ENCODE assay signal across 19 cellular contexts in genomic region chr21:9750341-9751086, GRCh38.
A peak's percentile ranks its signal among the peaks of the same experiment; 100 is the strongest.
DNase-seq lines count a peak whose midpoint lies in the region; ATAC-seq and TF ChIP-seq lines count a peak whose summit lies in the region.
"Had no signal": no experiment of that assay in that cellular context is flagged by ENCODE, and none has a peak within 500 bp of the region (broad histone marks: within the 10 kb centered on the region; RNA-seq: fewer than 3 reads in every experiment).

No MANE protein-coding gene starts in this region.

- no peak for TF ChIP-seq CTCF in endodermal cell (conservative IDR thresholded peaks at IDR 0.05)

- H3K4me3 ChIP-seq in HUES48 (ENCODE audit: low read depth, low read length) (peak overlapping the region; percentile 22; the same call in 1 of the 2 replicates), endodermal cell (ENCODE audit: low read length) (peak overlapping the region; percentile 56)
- H3K4me3 ChIP-seq: GM12878, SJSA1 had no signal

- CTCF ChIA-PET in T-cell (lab: Charles Lee) = no interaction called here

- H3K27ac Mint-ChIP-seq in endodermal cell (no peak overlapping the region), T-cell (no peak overlapping the region)
- H3K27ac Mint-ChIP-seq in stimulated activated effector memory CD8-positive, alpha-beta T cell treated with anti-CD3 and anti-CD28 coated beads, Interleukin-12 subunit alpha, Interleukin-12 subunit beta, amount 100 ng/mL, for 72 hours = no peak overlapping the region
- H3K27ac Mint-ChIP-seq: CD4-positive, alpha-beta T cell had no signal

- H3K27me3 Mint-ChIP-seq in endodermal cell (ENCODE audit: insufficient read depth) = no peaks in the 10 kb centered on the region
- H3K27me3 Mint-ChIP-seq in T-cell = no peaks in the 10 kb centered on the region
- H3K27me3 Mint-ChIP-seq: CD4-positive, alpha-beta T cell had no signal

- peaks cover 96% of the 10 kb centered on the region for H3K9me3 ChIP-seq in HUES48 (ENCODE audit: control insufficient read depth, insufficient read depth, low read length)
- H3K9me3 ChIP-seq in endodermal cell (ENCODE audit: control insufficient read depth, low read length) = peaks cover 92% of the 10 kb centered on the region
- H3K9me3 ChIP-seq: BE2C, SJSA1 had no signal

- peak; percentile 5 for ATAC-seq in stimulated activated effector memory CD8-positive, alpha-beta T cell treated with anti-CD3 and anti-CD28 coated beads, Interleukin-12 subunit alpha, Interleukin-12 subunit beta, amount 100 ng/mL, for 72 hours
- no peak for ATAC-seq in T-cell (replicated peaks in 1 of 4)
- ATAC-seq in HG03025 (IDR thresholded peaks at IDR 0.05; ENCODE audit: low FRiP score, unreplicated experiment) = no peak
- ATAC-seq: GM12878, Panc1 had no signal

- H3K4me1 Mint-ChIP-seq in endodermal cell (no peaks in the 10 kb centered on the region), T-cell (no peaks in the 10 kb centered on the region)
- no peaks in the 10 kb centered on the region for H3K4me1 Mint-ChIP-seq in stimulated activated effector memory CD8-positive, alpha-beta T cell treated with anti-CD3 and anti-CD28 coated beads, Interleukin-12 subunit alpha, Interleukin-12 subunit beta, amount 100 ng/mL, for 72 hours

- H3K27ac ChIP-seq in HUES48 (ENCODE audit: low read depth, low read length) (no peak overlapping the region), endodermal cell (ENCODE audit: low read depth, low read length) (no peak overlapping the region)
- H3K27ac ChIP-seq: SJSA1 had no signal

- H3K9ac ChIP-seq in HUES48 (ENCODE audit: low read depth, low read length) = no peak overlapping the region
- H3K9ac ChIP-seq in endodermal cell (ENCODE audit: extremely low read depth, low read length, poor library complexity, severe bottlenecking) = no peak overlapping the region

- H3K36me3 ChIP-seq in HUES48 (ENCODE audit: control insufficient read depth, insufficient read depth, low read length) = no peaks in the 10 kb centered on the region
- H3K36me3 ChIP-seq in endodermal cell (ENCODE audit: control insufficient read depth, insufficient read depth, low read length) = no peaks in the 10 kb centered on the region
- H3K36me3 ChIP-seq: BE2C, SJSA1 had no signal

- H3K4me1 ChIP-seq in HUES48 (ENCODE audit: control insufficient read depth, insufficient read depth, low read length) (no peaks in the 10 kb centered on the region), endodermal cell (ENCODE audit: control insufficient read depth, insufficient read depth, low read length) (no peaks in the 10 kb centered on the region)
- H3K4me1 ChIP-seq: BE2C, SJSA1 had no signal

- H3K4me3 Mint-ChIP-seq in endodermal cell = no peak overlapping the region
- H3K4me3 Mint-ChIP-seq in stimulated activated effector memory CD8-positive, alpha-beta T cell treated with anti-CD3 and anti-CD28 coated beads, Interleukin-12 subunit alpha, Interleukin-12 subunit beta, amount 100 ng/mL, for 72 hours = no peak overlapping the region
- H3K4me3 Mint-ChIP-seq in T-cell = no peak overlapping the region
- H3K4me3 Mint-ChIP-seq: CD4-positive, alpha-beta T cell had no signal

- H3K27me3 ChIP-seq in HUES48 (ENCODE audit: control insufficient read depth, insufficient read depth, low read length) = no peaks in the 10 kb centered on the region
- no peaks in the 10 kb centered on the region for H3K27me3 ChIP-seq in endodermal cell (ENCODE audit: control insufficient read depth, insufficient read depth, low read length, poor library complexity, severe bottlenecking)
- H3K27me3 ChIP-seq: BE2C, SJSA1 had no signal

- no peaks in the 10 kb centered on the region for H3K9me3 Mint-ChIP-seq in endodermal cell
- no peaks in the 10 kb centered on the region for H3K9me3 Mint-ChIP-seq in stimulated activated effector memory CD8-positive, alpha-beta T cell treated with anti-CD3 and anti-CD28 coated beads, Interleukin-12 subunit alpha, Interleukin-12 subunit beta, amount 100 ng/mL, for 72 hours
- peaks cover 4 to 9% (median 5%) of the 10 kb centered on the region in 3 donors for H3K9me3 Mint-ChIP-seq in T-cell

- POLR2A ChIA-PET in T-cell (lab: Charles Lee) = no interaction called here

- DNase-seq in endodermal cell (no peak), mesenteric fat pad (ENCODE audit: low spot score) (peak; percentile 90), DMS153 (lab: John Stamatoyannopoulos, UW) (no peak), T-cell (no peak), D341Med (ENCODE audit: low spot score) (no peak)
- DNase-seq in stimulated activated effector memory CD8-positive, alpha-beta T cell treated with anti-CD3 and anti-CD28 coated beads, Interleukin-12 subunit alpha, Interleukin-12 subunit beta, amount 100 ng/mL, for 72 hours (ENCODE audit: low spot score in 2 of 2) = no peak
- DNase-seq: BE2C; CD4-positive, alpha-beta T cell; DMS53; EL; NCI-H1105; NCI-H2081; NCI-H446 treated with DMSO at 0.1 percent for 48 hours; NCI-H69 had no signal

- H3K36me3 Mint-ChIP-seq in endodermal cell (ENCODE audit: low read depth) (no peaks in the 10 kb centered on the region), T-cell (no peaks in the 10 kb centered on the region)
- no peaks in the 10 kb centered on the region for H3K36me3 Mint-ChIP-seq in stimulated activated effector memory CD8-positive, alpha-beta T cell treated with anti-CD3 and anti-CD28 coated beads, Interleukin-12 subunit alpha, Interleukin-12 subunit beta, amount 100 ng/mL, for 72 hours

- WGBS in endodermal cell (ENCODE audit: insufficient coverage in 1 of 2, insufficient read length in 1 of 2), 2 experiments = 75 to 82% methylated on average over 11 to 13 of the region's 13 CpGs
